Comparison of ENCODE assay signal across 2 cellular contexts in genomic region chr1:196380311-196380710, GRCh38.
TF ChIP-seq lines count a peak whose summit lies in the region.

No MANE protein-coding gene starts in this region.

TF ChIP-seq in SK-N-SH treated with all-trans-retinoic acid at 6 μM for 48 hours, 23 proteins besides CTCF, POLR2A, EP300 and RAD21 (continued from another document):
- TF ChIP-seq CREB5 (CRISPR knock-in tag; IDR thresholded peaks at IDR 0.05; ENCODE audit: low read depth) = no peak
- TF ChIP-seq TSHZ2 (CRISPR knock-in tag; IDR thresholded peaks at IDR 0.05) = no peak
- no peak for TF ChIP-seq ZFP30 (CRISPR knock-in tag; IDR thresholded peaks at IDR 0.05)
- no peak for TF ChIP-seq POU6F1 (CRISPR knock-in tag; IDR thresholded peaks at IDR 0.05; ENCODE audit: borderline replicate concordance, low read depth)
- TF ChIP-seq ARNTL (CRISPR knock-in tag; IDR thresholded peaks at IDR 0.05; ENCODE audit: borderline replicate concordance, low read depth) = no peak
- TF ChIP-seq ZNF8 (CRISPR knock-in tag; IDR thresholded peaks at IDR 0.05) = no peak
- no peak for TF ChIP-seq PATZ1 (CRISPR knock-in tag; IDR thresholded peaks at IDR 0.05; ENCODE audit: borderline replicate concordance)
- no peak for TF ChIP-seq TOX (CRISPR knock-in tag; IDR thresholded peaks at IDR 0.05; ENCODE audit: borderline replicate concordance)
- TF ChIP-seq ZFP3 (CRISPR knock-in tag; IDR thresholded peaks at IDR 0.05) = no peak
- no peak for TF ChIP-seq GLIS3 (CRISPR knock-in tag; IDR thresholded peaks at IDR 0.05)
- no peak for TF ChIP-seq CSRNP3 (CRISPR knock-in tag; IDR thresholded peaks at IDR 0.05)
- no peak for TF ChIP-seq ESRRG (CRISPR knock-in tag; IDR thresholded peaks at IDR 0.05)
- TF ChIP-seq ISL1 (CRISPR knock-in tag; IDR thresholded peaks at IDR 0.05) = no peak
- no peak for TF ChIP-seq SNAI2 (CRISPR knock-in tag; IDR thresholded peaks at IDR 0.05)
- TF ChIP-seq ZNF70 (CRISPR knock-in tag; IDR thresholded peaks at IDR 0.05) = no peak
- TF ChIP-seq ZC3H10 (CRISPR knock-in tag; IDR thresholded peaks at IDR 0.05) = no peak
- TF ChIP-seq OSR1 (CRISPR knock-in tag; IDR thresholded peaks at IDR 0.05) = no peak
TF ChIP-seq in SK-N-SH treated with all-trans-retinoic acid at 6 μM for 48 hours: peak in this region for 0.

TF ChIP-seq in SK-N-SH, 30 proteins besides CTCF, POLR2A, EP300 and RAD21 (continued from another document):
- TF ChIP-seq USF1 (IDR thresholded peaks at IDR 0.05; ENCODE audit: borderline replicate concordance, low read depth) = no peak
- TF ChIP-seq ZBTB33 (IDR thresholded peaks at IDR 0.05; ENCODE audit: borderline replicate concordance, low read depth) = no peak
- no peak for TF ChIP-seq YY1 (IDR thresholded peaks at IDR 0.05; ENCODE audit: low read depth)
